25 cellular contexts compared by ENCODE assay signal in the genomic region with DNA sequence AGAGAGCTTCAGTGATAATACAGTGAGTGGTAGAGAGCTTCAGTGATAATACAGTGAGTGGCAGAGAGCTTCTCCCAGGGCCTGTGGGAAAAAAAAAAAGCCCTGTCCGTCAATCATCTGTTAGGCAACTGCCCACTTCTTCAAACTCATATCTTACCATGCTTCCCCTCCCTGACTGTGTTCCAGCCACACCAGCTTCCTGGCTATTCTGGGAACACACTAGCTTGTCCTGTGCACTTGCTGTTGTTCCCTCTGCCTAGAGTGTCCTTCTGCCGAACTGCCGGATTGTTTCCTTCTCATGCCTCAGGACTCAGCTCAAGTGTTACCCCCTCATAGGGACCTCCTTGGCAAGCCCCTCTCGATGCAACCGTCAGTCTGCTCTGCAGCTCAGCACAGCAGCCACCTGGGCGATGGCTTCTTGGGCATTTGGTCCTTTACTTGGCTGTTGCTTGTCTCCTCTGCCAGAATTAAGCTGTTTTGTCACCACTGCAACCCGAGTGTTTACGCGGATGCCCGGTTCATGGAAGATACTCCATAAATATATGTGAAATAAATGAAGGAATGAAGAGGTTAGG.
DNase-seq lines count a peak whose midpoint lies in the region; ATAC-seq, FAIRE-seq and TF ChIP-seq lines count a peak whose summit lies in the region.
"Had no signal": no experiment of that assay in that cellular context is flagged by ENCODE, and none has a peak within 500 bp of the region (broad histone marks: within the 10 kb centered on the region; RNA-seq: fewer than 3 reads in every experiment).

No MANE protein-coding gene starts in this region.

- RAD21 ChIA-PET in GM12878 (lab: Charles Lee; ENCODE audit: unreplicated experiment), result no interaction called here

- no peaks in the 10 kb centered on the region for H3K36me3 ChIP-seq in GM12878 (ENCODE audit: control insufficient read depth in 2 of 2, insufficient read depth in 2 of 2, low read length in 1 of 2)
- H3K36me3 ChIP-seq in upper lobe of right lung, result no peaks in the 10 kb centered on the region
- H3K36me3 ChIP-seq: spleen, tibial artery had no signal

- no peak for TF ChIP-seq RAD21 in GM12878 (IDR thresholded peaks at IDR 0.05; ENCODE audit: insufficient read depth, low read depth, low read length)

- H3K27ac ChIP-seq in GM12878 (ENCODE audit: control insufficient read depth, insufficient read depth), result no peak overlapping the region
- H3K27ac ChIP-seq in upper lobe of right lung, result no peak overlapping the region
- H3K27ac ChIP-seq: A549, spleen, tibial artery had no signal

- POLR2A ChIA-PET in GM12878 (lab: Charles Lee), result no interaction called here

- DNase-seq in SIG-M5 treated with dmso at 0.1 percent for 504 hours (lab: John Stamatoyannopoulos, UW; ENCODE audit: unreplicated experiment) (peak; percentile 23), SIG-M5 (lab: John Stamatoyannopoulos, UW) (no peak), NCI-H524 treated with DMSO at 0.1 percent for 48 hours (lab: John Stamatoyannopoulos, UW) (peak; percentile 32), GM12878 (ENCODE audit: low read depth, low spot score) (no peak), upper lobe of right lung (no peak), GM19240 (ENCODE audit: insufficient read length, low spot score) (no peak)
- no peak for DNase-seq in central memory CD4-positive, alpha-beta T cell
- DNase-seq: activated B cell treated with CpG ODN at 0.5 μM for 24 hours; activated CD4-positive, alpha-beta T cell treated with anti-CD3 and anti-CD28 coated beads, Interleukin-2, amount 50 U/mL, for 48 hours; activated CD8-positive, alpha-beta memory T cell treated with anti-CD3 and anti-CD28 coated beads, Interleukin-2, amount 50 U/mL, for 48 hours; COR-L47; erythroblast; NCI-H526 treated with DMSO at 0.1 percent for 48 hours; PC-3; SHP77; spleen; stimulated activated CD4-positive, alpha-beta T cell treated with anti-CD3 and anti-CD28 coated beads, Interleukin-4, amount 100 ng/mL, for 1 hour; stimulated activated naive CD8-positive, alpha-beta T cell treated with anti-CD3 and anti-CD28 coated beads, Interleukin-15, Interleukin-2, amounts not matched to agents 100 U/mL and 50 U/mL, for 24 hours; T-helper 2 cell had no signal

- no TSS peak for BruUV-seq in GM12878 (replicated peaks; lab: Mats Ljungman, UMichigan)

- H3K9me3 ChIP-seq in GM12878 (replicated peaks; ENCODE audit: control insufficient read depth, insufficient read depth, low read length), result no peaks in the 10 kb centered on the region
- no peaks in the 10 kb centered on the region for H3K9me3 ChIP-seq in upper lobe of right lung
- H3K9me3 ChIP-seq: A549, spleen, tibial artery had no signal

- H3K79me2 ChIP-seq in GM12878 (ENCODE audit: control insufficient read depth, insufficient read depth, low read length), result no peaks in the 10 kb centered on the region

- TF ChIP-seq CTCF in GM12878 (IDR thresholded peaks at IDR 0.05 in 2 of 3, conservative IDR thresholded peaks at IDR 0.05 in 1 of 3; ENCODE audit: control insufficient read depth in 2 of 3, extremely low read depth in 1 of 3, insufficient read depth in 1 of 3, low read depth in 3 of 3, low read length in 3 of 3), result no peak
- TF ChIP-seq CTCF in upper lobe of right lung (IDR thresholded peaks at IDR 0.05), result no peak

- no peak overlapping the region for H2AFZ ChIP-seq in GM12878 (ENCODE audit: control insufficient read depth, low read depth, low read length)

- in situ Hi-C loops in GM12878 (cut with MboI), result no loop called here

- H4K20me1 ChIP-seq in GM12878 (ENCODE audit: control insufficient read depth, insufficient read depth), result no peaks in the 10 kb centered on the region

- H3K4me1 ChIP-seq in GM12878 (ENCODE audit: control insufficient read depth, insufficient read depth, low read length), result no peaks in the 10 kb centered on the region
- H3K4me1 ChIP-seq in upper lobe of right lung, result no peaks in the 10 kb centered on the region
- H3K4me1 ChIP-seq: spleen, tibial artery had no signal

- H3K27me3 ChIP-seq in GM12878 (replicated peaks in 1 of 2; ENCODE audit: control insufficient read depth in 2 of 2, insufficient read depth in 2 of 2, low read length in 1 of 2) (peaks cover 0 to 1% of the 10 kb centered on the region in 2 experiments; a peak in 1 of 4 replicates), upper lobe of right lung (peaks cover 30% of the 10 kb centered on the region)

- H3K4me3 ChIP-seq in GM12878 (no peak overlapping the region), upper lobe of right lung (no peak overlapping the region)
- H3K4me3 ChIP-seq: A549, spleen, tibial artery had no signal

- TF ChIP-seq EP300 in GM12878 (IDR thresholded peaks at IDR 0.05; ENCODE audit: borderline replicate concordance in 1 of 2, control insufficient read depth in 1 of 2, low read depth in 2 of 2, low read length in 2 of 2), result no peak

- SMC1A ChIA-PET in GM12878 (lab: Charles Lee; ENCODE audit: uncharacterized antibody, unreplicated experiment), result interaction anchor here (1.3 kb wide), 1 partner anchor 11 kb away, joined by 3 read pairs; no protein-coding TSS in a partner anchor

- no peak for TF ChIP-seq POLR2A in GM12878 (IDR thresholded peaks at IDR 0.05; ENCODE audit: low read depth, low read length)

- CTCF ChIA-PET in GM12878 (lab: Yijun Ruan, JAX), result no interaction called here

- H3K4me2 ChIP-seq in GM12878 (ENCODE audit: control insufficient read depth, insufficient read depth), result no peak overlapping the region
- H3K4me2 ChIP-seq: A549 had no signal

- intact Hi-C loops in GM12878 (cut with micrococcal nuclease; ENCODE audit: unreplicated experiment) (no loop called here), upper lobe of right lung (cut with DNase I) (no loop called here)

- no peak for ATAC-seq in GM12878
- ATAC-seq in upper lobe of right lung, result peak; percentile 78
- ATAC-seq in GM21737 (IDR thresholded peaks at IDR 0.05; ENCODE audit: unreplicated experiment), result no peak
- ATAC-seq: A549; PC-3; stimulated activated naive CD8-positive, alpha-beta T cell treated with anti-CD3 and anti-CD28 coated beads, Interleukin-15, Interleukin-2, amounts not matched to agents 100 U/mL and 50 U/mL, for 24 hours had no signal

- no peak overlapping the region for H3K9ac ChIP-seq in GM12878 (ENCODE audit: control insufficient read depth, insufficient read depth, low read length)

- no peak for FAIRE-seq in GM12878 (lab: Jason Lieb, UNC)
- FAIRE-seq: A549, frontal cortex, GM12892, keratinocyte had no signal

- WGBS in GM12878 (ENCODE audit: insufficient coverage, insufficient replicate concordance, low lambda C conversion rate, missing lambda C conversion rate), result 47% methylated on average over 10 of the region's 10 CpGs

TF ChIP-seq in GM12878, 131 proteins besides CTCF, POLR2A, EP300 and RAD21:
- TF ChIP-seq MEF2B (IDR thresholded peaks at IDR 0.05; ENCODE audit: partially characterized antibody, poor library complexity, severe bottlenecking) (no peak), BHLHE40 (IDR thresholded peaks at IDR 0.05; ENCODE audit: borderline replicate concordance in 1 of 2, low read depth in 2 of 2, low read length in 1 of 2) (no peak), BCL11A (IDR thresholded peaks at IDR 0.05; ENCODE audit: low read depth, low read length) (no peak), SPI1 (IDR thresholded peaks at IDR 0.05; ENCODE audit: borderline replicate concordance, insufficient read depth, low read depth, low read length) (no peak), YY1 (IDR thresholded peaks at IDR 0.05; ENCODE audit: low read depth, low read length) (no peak), SUZ12 (IDR thresholded peaks at IDR 0.05; ENCODE audit: unreplicated experiment) (no peak), IKZF2 (IDR thresholded peaks at IDR 0.05) (no peak)
- TF ChIP-seq, protein P1, sequence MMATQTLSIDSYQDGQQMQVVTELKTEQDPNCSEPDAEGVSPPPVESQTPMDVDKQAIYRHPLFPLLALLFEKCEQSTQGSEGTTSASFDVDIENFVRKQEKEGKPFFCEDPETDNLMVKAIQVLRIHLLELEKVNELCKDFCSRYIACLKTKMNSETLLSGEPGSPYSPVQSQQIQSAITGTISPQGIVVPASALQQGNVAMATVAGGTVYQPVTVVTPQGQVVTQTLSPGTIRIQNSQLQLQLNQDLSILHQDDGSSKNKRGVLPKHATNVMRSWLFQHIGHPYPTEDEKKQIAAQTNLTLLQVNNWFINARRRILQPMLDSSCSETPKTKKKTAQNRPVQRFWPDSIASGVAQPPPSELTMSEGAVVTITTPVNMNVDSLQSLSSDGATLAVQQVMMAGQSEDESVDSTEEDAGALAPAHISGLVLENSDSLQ (IDR thresholded peaks at IDR 0.05), result 0 out of 2 replicates have a peak, but pooled peaks have one; percentile 12

Comparison
In these comparisons a context has a peak if more than half of its experiments do, and no peak if none do; other contexts are left out.
1. DNase-seq: peak in SIG-M5 treated with dmso at 0.1 percent for 504 hours (single experiment) and NCI-H524 treated with DMSO at 0.1 percent for 48 hours (single experiment); none in SIG-M5 (single experiment), GM12878 (single experiment), upper lobe of right lung (single experiment), GM19240 (single experiment) and central memory CD4-positive, alpha-beta T cell (single experiment).